ENCODE assay signal across 11 cellular contexts in genomic region chr10:6928531-6929080, GRCh38.
A peak's percentile ranks its signal among the peaks of the same experiment; 100 is the strongest.
DNase-seq lines count a peak whose midpoint lies in the region; ATAC-seq, FAIRE-seq and TF ChIP-seq lines count a peak whose summit lies in the region.
"Had no signal": no experiment of that assay in that cellular context is flagged by ENCODE, and none has a peak within 500 bp of the region (broad histone marks: within the 10 kb centered on the region; RNA-seq: fewer than 3 reads in every experiment).

No MANE protein-coding gene starts in this region.

- 51 to 59% methylated on average over 6 of the region's 6 CpGs for WGBS in pancreas, 2 donors

- no peak overlapping the region for H3K9ac ChIP-seq in skeletal muscle satellite cell (ENCODE audit: low read depth, low read length)

- no peaks in the 10 kb centered on the region for H3K27me3 Mint-ChIP-seq in central memory CD8-positive, alpha-beta T cell

- intact Hi-C loops in pancreas (cut with DNase I): no loop called here

- H3K4me1 ChIP-seq in skeletal muscle satellite cell (ENCODE audit: control insufficient read depth, insufficient read depth, low read length) (peaks cover 47% of the 10 kb centered on the region), pancreas (peaks cover 0 to 11% (median 8%) of the 10 kb centered on the region in 3 donors)
- H3K4me1 ChIP-seq: uterus had no signal

- no peak for TF ChIP-seq CTCF in pancreas (IDR thresholded peaks at IDR 0.05)

- H3K27ac Mint-ChIP-seq in central memory CD8-positive, alpha-beta T cell (ENCODE audit: low read depth): peak overlapping the region; percentile 97

- H3K36me3 ChIP-seq in skeletal muscle satellite cell (ENCODE audit: insufficient read depth, low read length): no peaks in the 10 kb centered on the region
- H3K36me3 ChIP-seq in pancreas: no peaks in the 10 kb centered on the region
- H3K36me3 ChIP-seq: uterus had no signal

- H3K9me3 ChIP-seq in skeletal muscle satellite cell (replicated peaks; ENCODE audit: low read length): no peaks in the 10 kb centered on the region
- no peaks in the 10 kb centered on the region for H3K9me3 ChIP-seq in pancreas
- H3K9me3 ChIP-seq: uterus had no signal

- H3K4me2 ChIP-seq in skeletal muscle satellite cell (ENCODE audit: low read length): peak overlapping the region; percentile 18

- no peaks in the 10 kb centered on the region for H3K9me3 Mint-ChIP-seq in central memory CD8-positive, alpha-beta T cell

- no peak overlapping the region for H3K27ac ChIP-seq in pancreas
- H3K27ac ChIP-seq: uterus had no signal

- no peak overlapping the region for H3K4me3 ChIP-seq in skeletal muscle satellite cell (ENCODE audit: low read length)
- H3K4me3 ChIP-seq in pancreas: no peak overlapping the region
- H3K4me3 ChIP-seq: uterus had no signal

- peaks cover 16% of the 10 kb centered on the region for H3K36me3 Mint-ChIP-seq in central memory CD8-positive, alpha-beta T cell (ENCODE audit: insufficient read depth)

- H3K27me3 ChIP-seq in skeletal muscle satellite cell (ENCODE audit: control insufficient read depth, insufficient read depth, low read length) (no peaks in the 10 kb centered on the region), pancreas (no peaks in the 10 kb centered on the region)
- H3K27me3 ChIP-seq: uterus had no signal

- peak overlapping the region; percentile 80 for H3K4me3 Mint-ChIP-seq in central memory CD8-positive, alpha-beta T cell

- FAIRE-seq in pancreas (lab: Jason Lieb, UNC): no peak

- peaks cover 65% of the 10 kb centered on the region for H3K4me1 Mint-ChIP-seq in central memory CD8-positive, alpha-beta T cell

- peak; percentile 30 for ATAC-seq in central memory CD8-positive, alpha-beta T cell (replicated peaks; ENCODE audit: extremely low read depth, poor library complexity, severe bottlenecking)
- ATAC-seq in pancreas (no peak), GM18861 (IDR thresholded peaks at IDR 0.05; ENCODE audit: unreplicated experiment) (no peak), HG03439 (IDR thresholded peaks at IDR 0.05; ENCODE audit: unreplicated experiment) (no peak)

- peak; percentile 3 for DNase-seq in SKM-1 treated with dmso at 0.1 percent for 144 hours (lab: John Stamatoyannopoulos, UW; ENCODE audit: unreplicated experiment)
- DNase-seq in SKM-1 (lab: John Stamatoyannopoulos, UW; ENCODE audit: unreplicated experiment): no peak
- peak; percentile 80 for DNase-seq in NCI-H146 (lab: John Stamatoyannopoulos, UW)
- DNase-seq in central memory CD8-positive, alpha-beta T cell (ENCODE audit: low spot score in 2 of 2): peak in 1 of 2 donors; percentile 14
- no peak for DNase-seq in pancreas
- DNase-seq: NCI-H2227 treated with DMSO at 0.1 percent for 48 hours, SW 1271, uterus had no signal

Comparison
In these comparisons a context has a peak if more than half of its experiments do, and no peak if none do; other contexts are left out.
1. DNase-seq: peak in SKM-1 treated with dmso at 0.1 percent for 144 hours (single experiment) and NCI-H146 (single experiment); none in SKM-1 (single experiment) and pancreas (0 of 6).